13 cellular contexts compared by ENCODE assay signal in the genomic region with DNA sequence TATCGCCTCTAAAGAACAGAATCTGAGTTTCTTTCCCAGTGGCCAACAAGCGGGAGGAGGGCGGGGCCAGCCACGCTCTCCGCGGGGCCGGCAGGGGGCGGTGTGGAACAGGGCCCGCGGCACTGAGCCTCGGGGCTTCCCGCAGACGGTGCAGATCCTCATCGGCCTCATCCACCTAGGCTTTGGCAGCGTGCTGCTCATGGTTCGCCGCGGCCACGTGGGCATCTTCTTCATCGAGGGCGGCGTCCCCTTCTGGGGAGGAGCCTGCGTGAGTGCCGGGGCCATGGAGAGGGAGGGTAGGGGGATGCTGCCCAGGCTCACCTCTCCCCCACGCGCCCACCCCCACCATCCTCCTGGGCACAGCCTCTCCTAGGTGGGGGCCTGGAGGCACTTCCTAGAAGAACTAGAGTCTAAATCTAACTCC. TPM values are rescaled to one million over a fixed set of nuclear protein-coding genes. Genes with fewer than 3 reads are reported as not detected.
DNase-seq lines count a peak whose midpoint lies in the region; ATAC-seq and TF ChIP-seq lines count a peak whose summit lies in the region.
"Had no signal": no experiment of that assay in that cellular context is flagged by ENCODE, and none has a peak within 500 bp of the region (broad histone marks: within the 10 kb centered on the region; RNA-seq: fewer than 3 reads in every experiment).

No MANE protein-coding gene starts in this region.

- CTCF ChIA-PET in activated CD4-positive, alpha-beta memory T cell treated with anti-CD3 and anti-CD28 coated beads, Interleukin-2, amount 10 ng/mL, durations not matched to agents 7 days and 5 days (lab: Charles Lee): interaction anchor here (1.0 to 6.3 kb wide), 2 partner anchors 10 to 421 kb away, joined by 3 to 83 read pairs; no protein-coding TSS in a partner anchor
- CTCF ChIA-PET in PC-9 (lab: Charles Lee): no interaction called here

- no peak overlapping the region for H3K4me3 ChIP-seq in heart right ventricle
- H3K4me3 ChIP-seq in testis: peak overlapping the region; percentile 12 to 31
- no peak overlapping the region for H3K4me3 ChIP-seq in PC-9
- H3K4me3 ChIP-seq: esophagus muscularis mucosa had no signal

- no peaks in the 10 kb centered on the region for H3K9me3 Mint-ChIP-seq in activated CD4-positive, alpha-beta memory T cell treated with anti-CD3 and anti-CD28 coated beads, Interleukin-2, amount 10 ng/mL, durations not matched to agents 7 days and 5 days
- H3K9me3 Mint-ChIP-seq: natural killer cell treated with Interleukin-12 subunit alpha and Interleukin-12 subunit beta and Interleukin-15 and Interleukin-18, amount 100 ng/mL, for 72 hours had no signal

- no peaks in the 10 kb centered on the region for H3K9me2 ChIP-seq in PC-9 (ENCODE audit: insufficient read depth)

- no peak overlapping the region for H3K27ac ChIP-seq in heart right ventricle
- H3K27ac ChIP-seq in testis: no peak overlapping the region
- H3K27ac ChIP-seq in PC-9: no peak overlapping the region
- H3K27ac ChIP-seq: esophagus muscularis mucosa had no signal

- no TSS peak for BruUV-seq in PC-9 (replicated peaks; lab: Mats Ljungman, UMichigan)

- H2AFZ ChIP-seq in PC-9: no peak overlapping the region

- 23 to 36% methylated on average over 26 of the region's 26 CpGs for WGBS in heart right ventricle, 2 donors
- 20% methylated on average over 21 of the region's 26 CpGs; no CpG with 5 or more reads in 1 of the 2 donors for WGBS in testis, 2 donors

- no peak overlapping the region for H3K4me3 Mint-ChIP-seq in activated CD4-positive, alpha-beta memory T cell treated with anti-CD3 and anti-CD28 coated beads, Interleukin-2, amount 10 ng/mL, durations not matched to agents 7 days and 5 days
- H3K4me3 Mint-ChIP-seq: natural killer cell treated with Interleukin-12 subunit alpha and Interleukin-12 subunit beta and Interleukin-15 and Interleukin-18, amount 100 ng/mL, for 72 hours had no signal

- no peaks in the 10 kb centered on the region for H3F3A ChIP-seq in PC-9 (ENCODE audit: insufficient read depth, low read depth)

- H3K36me3 ChIP-seq in heart right ventricle (no peaks in the 10 kb centered on the region), testis (ENCODE audit: low read depth, missing control alignments) (no peaks in the 10 kb centered on the region), PC-9 (ENCODE audit: low read depth) (no peaks in the 10 kb centered on the region)
- H3K36me3 ChIP-seq: esophagus muscularis mucosa had no signal

- TF ChIP-seq CTCF in heart right ventricle (IDR thresholded peaks at IDR 0.05) (peak in 7 of 9 donors; percentile 25 to 54 (median 41)), testis (IDR thresholded peaks at IDR 0.05) (peak in 2 of 3 experiments; percentile 16 to 45), PC-9 (conservative IDR thresholded peaks at IDR 0.05) (no peak)

- POLR2A ChIA-PET in activated CD4-positive, alpha-beta memory T cell treated with anti-CD3 and anti-CD28 coated beads, Interleukin-2, amount 10 ng/mL, durations not matched to agents 7 days and 5 days (lab: Charles Lee): no interaction called here
- POLR2A ChIA-PET in PC-9 (lab: Charles Lee; ENCODE audit: unreplicated experiment): no interaction called here

- no peaks in the 10 kb centered on the region for H3K36me3 Mint-ChIP-seq in activated CD4-positive, alpha-beta memory T cell treated with anti-CD3 and anti-CD28 coated beads, Interleukin-2, amount 10 ng/mL, durations not matched to agents 7 days and 5 days (ENCODE audit: low read depth)
- H3K36me3 Mint-ChIP-seq: natural killer cell treated with Interleukin-12 subunit alpha and Interleukin-12 subunit beta and Interleukin-15 and Interleukin-18, amount 100 ng/mL, for 72 hours had no signal

- no peaks in the 10 kb centered on the region for H4K20me1 ChIP-seq in PC-9 (ENCODE audit: insufficient read depth)

- DNase-seq in heart right ventricle (no peak), left cardiac atrium (no peak), iPS-NIHi7 (ENCODE audit: extremely low spot score) (peak; percentile 88), testis (peak; percentile 49), PC-9 (no peak), GOT3 (lab: John Stamatoyannopoulos, UW) (no peak)
- DNase-seq in activated CD4-positive, alpha-beta memory T cell treated with anti-CD3 and anti-CD28 coated beads, Interleukin-2, amount 10 ng/mL, durations not matched to agents 7 days and 5 days: peak; percentile 21
- DNase-seq: activated gamma-delta T cell, NCI-H1105, SHP77 treated with DMSO at 0.1 percent for 48 hours had no signal

- intact Hi-C loops in heart right ventricle (cut with DNase I): loop anchor here in 1 of 10 donors (5.0 kb wide), 1 partner anchor 360 kb away; no protein-coding TSS in a partner anchor
- intact Hi-C loops in left cardiac atrium (cut with DNase I): no loop called here
- intact Hi-C loops in testis (cut with DNase I; ENCODE audit: low total_unique reads): no loop called here
- intact Hi-C loops in PC-9 (cut with micrococcal nuclease; ENCODE audit: unreplicated experiment): no loop called here

- no peak overlapping the region for H3K4me2 ChIP-seq in PC-9

- peaks cover 6 to 78% (median 37%) of the 10 kb centered on the region in 7 donors for H3K27me3 ChIP-seq in heart right ventricle
- no peaks in the 10 kb centered on the region for H3K27me3 ChIP-seq in testis
- H3K27me3 ChIP-seq in PC-9 (ENCODE audit: insufficient read depth, low read depth): peaks cover 94% of the 10 kb centered on the region

- TF ChIP-seq POLR2A in testis (IDR thresholded peaks at IDR 0.05): no peak

- peaks cover 4% of the 10 kb centered on the region for H3K27me3 Mint-ChIP-seq in activated CD4-positive, alpha-beta memory T cell treated with anti-CD3 and anti-CD28 coated beads, Interleukin-2, amount 10 ng/mL, durations not matched to agents 7 days and 5 days

- ATAC-seq in heart right ventricle (peak in 1 of 8 donors; percentile 31), left cardiac atrium (no peak), HG02623 (IDR thresholded peaks at IDR 0.05; ENCODE audit: unreplicated experiment) (no peak)

- no peak overlapping the region for H3K27ac Mint-ChIP-seq in activated CD4-positive, alpha-beta memory T cell treated with anti-CD3 and anti-CD28 coated beads, Interleukin-2, amount 10 ng/mL, durations not matched to agents 7 days and 5 days
- H3K27ac Mint-ChIP-seq: natural killer cell treated with Interleukin-12 subunit alpha and Interleukin-12 subunit beta and Interleukin-15 and Interleukin-18, amount 100 ng/mL, for 72 hours had no signal

- peaks cover 5% of the 10 kb centered on the region for H3K4me1 Mint-ChIP-seq in activated CD4-positive, alpha-beta memory T cell treated with anti-CD3 and anti-CD28 coated beads, Interleukin-2, amount 10 ng/mL, durations not matched to agents 7 days and 5 days

- H3K4me1 ChIP-seq in heart right ventricle (no peaks in the 10 kb centered on the region), testis (no peaks in the 10 kb centered on the region), PC-9 (replicated peaks; ENCODE audit: insufficient read depth) (no peaks in the 10 kb centered on the region)

- H3K79me2 ChIP-seq in PC-9 (ENCODE audit: low read depth): no peaks in the 10 kb centered on the region

- H3K9me3 ChIP-seq in heart right ventricle (no peaks in the 10 kb centered on the region), testis (no peaks in the 10 kb centered on the region), PC-9 (ENCODE audit: insufficient read depth, low read depth) (no peaks in the 10 kb centered on the region)
- H3K9me3 ChIP-seq: esophagus muscularis mucosa had no signal

RNA-seq across cellular contexts. Expression of a gene that starts 10.7 kb away (rescaled TPM):
- total RNA-seq in heart right ventricle (not detected), left cardiac atrium (not detected), testis (under 1 TPM; 0.31 to 0.56 TPM), PC-9 (2021) (not detected in 2 replicates)
- polyA plus RNA-seq in heart right ventricle (not detected), testis (ENCODE audit: insufficient read depth, low read depth, low replicate concordance) (0.82 TPM)
- not detected for total RNA-seq in activated CD4-positive, alpha-beta memory T cell treated with anti-CD3 and anti-CD28 coated beads, Interleukin-2, amount 10 ng/mL, durations not matched to agents 7 days and 5 days
- total RNA-seq: natural killer cell treated with Interleukin-12 subunit alpha and Interleukin-12 subunit beta and Interleukin-15 and Interleukin-18, amount 100 ng/mL, for 72 hours had no signal

RNA-seq across cellular contexts. Expression of a gene that starts 17.7 kb away (rescaled TPM):
- total RNA-seq in heart right ventricle: not detected
- polyA plus RNA-seq in heart right ventricle: not detected
- total RNA-seq in left cardiac atrium: not detected
- not detected for total RNA-seq in activated CD4-positive, alpha-beta memory T cell treated with anti-CD3 and anti-CD28 coated beads, Interleukin-2, amount 10 ng/mL, durations not matched to agents 7 days and 5 days
- under 1 TPM in 1 of 2 donors, not detected in 1; 0.25 TPM for total RNA-seq in testis
- polyA plus RNA-seq in testis (ENCODE audit: insufficient read depth, low read depth, low replicate concordance): not detected
- total RNA-seq in PC-9 (2021): not detected in 2 replicates
- total RNA-seq: esophagus muscularis mucosa; natural killer cell treated with Interleukin-12 subunit alpha and Interleukin-12 subunit beta and Interleukin-15 and Interleukin-18, amount 100 ng/mL, for 72 hours had no signal

RNA-seq across cellular contexts. Expression of a gene that starts 42.9 kb away (rescaled TPM):
- total RNA-seq in heart right ventricle (not detected), left cardiac atrium (not detected), testis (under 1 TPM in 1 of 2 donors, not detected in 1; 0.50 TPM), PC-9 (2021) (not detected in 2 replicates)
- polyA plus RNA-seq in heart right ventricle (not detected), testis (ENCODE audit: insufficient read depth, low read depth, low replicate concordance) (0.96 TPM)
- total RNA-seq in activated CD4-positive, alpha-beta memory T cell treated with anti-CD3 and anti-CD28 coated beads, Interleukin-2, amount 10 ng/mL, durations not matched to agents 7 days and 5 days: not detected
- total RNA-seq: esophagus muscularis mucosa; natural killer cell treated with Interleukin-12 subunit alpha and Interleukin-12 subunit beta and Interleukin-15 and Interleukin-18, amount 100 ng/mL, for 72 hours had no signal

Comparison
In these comparisons a context has a peak if more than half of its experiments do, and no peak if none do; other contexts are left out.
1. DNase-seq: peak in activated CD4-positive, alpha-beta memory T cell treated with anti-CD3 and anti-CD28 coated beads, Interleukin-2, amount 10 ng/mL, durations not matched to agents 7 days and 5 days (single experiment), iPS-NIHi7 (single experiment) and testis (single experiment); none in heart right ventricle (0 of 2), left cardiac atrium (single experiment), PC-9 (0 of 2) and GOT3 (single experiment).
2. H3K4me3 ChIP-seq: peak in testis (2 of 2); none in heart right ventricle (0 of 10) and PC-9 (single experiment).